In the genomic region with DNA sequence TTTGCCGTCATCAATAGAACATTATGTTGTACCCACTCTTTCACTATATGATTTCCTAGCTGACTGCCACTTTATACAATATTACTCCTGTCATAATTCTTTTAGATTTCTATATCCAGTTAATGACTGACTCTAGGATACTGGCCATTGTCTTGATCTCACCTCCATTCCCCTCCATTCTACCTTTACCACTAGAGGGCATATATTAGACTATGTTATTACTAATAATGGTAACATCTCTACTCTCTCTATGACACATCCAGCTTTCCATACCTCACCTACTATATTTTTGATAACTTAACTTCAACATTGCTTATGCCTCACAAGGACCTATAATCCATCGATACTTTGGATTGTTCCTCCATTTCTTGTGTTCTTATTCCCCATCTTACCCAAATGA, we compare ENCODE assay signal across 11 cellular contexts. TPM values are rescaled to one million over a fixed set of nuclear protein-coding genes. Genes with fewer than 3 reads are reported as not detected.
DNase-seq lines count a peak whose midpoint lies in the region; ATAC-seq and TF ChIP-seq lines count a peak whose summit lies in the region.
"Had no signal": no experiment of that assay in that cellular context is flagged by ENCODE, and none has a peak within 500 bp of the region (broad histone marks: within the 10 kb centered on the region; RNA-seq: fewer than 3 reads in every experiment).

No MANE protein-coding gene starts in this region.

- H3K79me2 ChIP-seq in HCT116 (ENCODE audit: insufficient read depth, low read length) (no peaks in the 10 kb centered on the region), mesendoderm (ENCODE audit: control insufficient read depth, insufficient read depth, low read length) (no peaks in the 10 kb centered on the region)

- no peak overlapping the region for H2BK5ac ChIP-seq in mesendoderm (ENCODE audit: low read length)

- H2BK15ac ChIP-seq in mesendoderm (replicated peaks; ENCODE audit: low read depth), result no peak overlapping the region

- no peaks in the 10 kb centered on the region for H3K9me2 ChIP-seq in HCT116 (ENCODE audit: insufficient read depth)

- TF ChIP-seq RAD21 in HCT116 (IDR thresholded peaks at IDR 0.05; ENCODE audit: low read depth), result peak; percentile 32; the same call in 1 of the 2 replicates

- H4K8ac ChIP-seq in mesendoderm (ENCODE audit: low read depth, low read length), result no peak overlapping the region

- H3K23ac ChIP-seq in mesendoderm (ENCODE audit: low read length), result no peak overlapping the region

- no peaks in the 10 kb centered on the region for H3K36me3 Mint-ChIP-seq in activated T-helper 17 cell treated with anti-CD3 and anti-CD28 coated beads, Interleukin-2, amount 50 U/mL, for 72 hours (ENCODE audit: low read depth)
- H3K36me3 Mint-ChIP-seq: activated naive CD4-positive, alpha-beta T cell treated with anti-CD3 and anti-CD28 coated beads, Interleukin-2, amount 10 ng/mL, durations not matched to agents 7 days and 5 days had no signal

- no CpG with 5 or more reads among the region's 2 CpGs for WGBS in mesendoderm (ENCODE audit: extremely low coverage, insufficient coverage, low lambda C conversion rate)

- TF ChIP-seq POLR2A in GM18505 (IDR thresholded peaks at IDR 0.05; ENCODE audit: borderline replicate concordance, extremely low read depth, insufficient read depth, insufficient read length), result no peak
- no peak for TF ChIP-seq POLR2A in HCT116 (IDR thresholded peaks at IDR 0.05; ENCODE audit: borderline replicate concordance, extremely low read depth, insufficient read depth, insufficient read length)

- no peaks in the 10 kb centered on the region for H3K79me1 ChIP-seq in mesendoderm (ENCODE audit: low read length)

- H4K5ac ChIP-seq in mesendoderm (ENCODE audit: low read length), result no peak overlapping the region

- CTCF ChIA-PET in HCT116 (lab: Charles Lee), result interaction anchor here (1.4 to 2.3 kb wide), 2 partner anchors 10 to 43 kb away, joined by 4 to 7 read pairs; no protein-coding TSS in a partner anchor

- POLR2A ChIA-PET in HCT116 (lab: Charles Lee), result no interaction called here

- no peak overlapping the region for H3K56ac ChIP-seq in mesendoderm (ENCODE audit: low read length)

- H3K4ac ChIP-seq in mesendoderm (ENCODE audit: low read depth, low read length), result no peak overlapping the region

- H3K4me2 ChIP-seq in HCT116 (ENCODE audit: low read length), result no peak overlapping the region
- H3K4me2 ChIP-seq in mesendoderm (ENCODE audit: low read length), result no peak overlapping the region

- TF ChIP-seq CTCF in HCT116 (IDR thresholded peaks at IDR 0.05 in 2 of 3, conservative IDR thresholded peaks at IDR 0.05 in 1 of 3; ENCODE audit: borderline replicate concordance in 1 of 3, insufficient read depth in 1 of 3, low read depth in 2 of 3, low read length in 2 of 3), result peak in 2 of 3 experiments; percentile 38 to 60; a peak in 3 of 6 replicates

- H2AFZ ChIP-seq in HCT116 (ENCODE audit: low read depth, low read length, poor library complexity, severe bottlenecking), result no peak overlapping the region

- no peak overlapping the region for H3K18ac ChIP-seq in mesendoderm (ENCODE audit: low read length)

- H3K27ac Mint-ChIP-seq in activated T-helper 17 cell treated with anti-CD3 and anti-CD28 coated beads, Interleukin-2, amount 50 U/mL, for 72 hours, result no peak overlapping the region
- H3K27ac Mint-ChIP-seq: activated naive CD4-positive, alpha-beta T cell treated with anti-CD3 and anti-CD28 coated beads, Interleukin-2, amount 10 ng/mL, durations not matched to agents 7 days and 5 days had no signal

- intact Hi-C loops in HCT116 (cut with micrococcal nuclease), result no loop called here

- BruUV-seq in HCT116 (replicated peaks; lab: Mats Ljungman, UMichigan), result no TSS peak

- DNase-seq in HCT116 (ENCODE audit: low read depth, low spot score) (no peak), NAMALWA (ENCODE audit: low spot score) (peak; percentile 8), mesendoderm (peak; percentile 6), RPMI8226 (no peak)
- DNase-seq: activated naive CD4-positive, alpha-beta T cell treated with anti-CD3 and anti-CD28 coated beads, Interleukin-2, amount 10 ng/mL, durations not matched to agents 7 days and 5 days; NCI-H446 treated with DMSO at 0.1 percent for 48 hours had no signal

- no peak overlapping the region for H3K27ac ChIP-seq in HCT116 (ENCODE audit: low read depth, low read length)
- no peak overlapping the region for H3K27ac ChIP-seq in mesendoderm (ENCODE audit: low read depth, low read length)
- H3K27ac ChIP-seq: epithelial cell of prostate had no signal

- RAD21 ChIA-PET in HCT116 (lab: Charles Lee; ENCODE audit: low non-redundant PET in 1 of 2, low total read pairs in 2 of 2, uncharacterized antibody in 2 of 2, unreplicated experiment in 2 of 2), result interaction anchor here in 1 of 2 experiments (0.6 kb wide), 1 partner anchor 194 kb away, joined by 3 read pairs; no protein-coding TSS in a partner anchor

- H3K27me3 ChIP-seq in HCT116 (ENCODE audit: insufficient read depth, low read length), result no peaks in the 10 kb centered on the region
- H3K27me3 ChIP-seq in mesendoderm (ENCODE audit: insufficient read depth, low read length, poor library complexity), result no peaks in the 10 kb centered on the region

- no peak overlapping the region for H2AK5ac ChIP-seq in mesendoderm (ENCODE audit: low read length)

- H3K9ac ChIP-seq in HCT116 (ENCODE audit: low read length) (no peak overlapping the region), mesendoderm (ENCODE audit: low read length) (no peak overlapping the region)

- H3K36me3 ChIP-seq in HCT116 (ENCODE audit: control insufficient read depth in 1 of 2, insufficient read depth in 2 of 2, low read length in 2 of 2) (no peaks in the 10 kb centered on the region), mesendoderm (ENCODE audit: control insufficient read depth, insufficient read depth, low read length) (no peaks in the 10 kb centered on the region)

- H3K4me1 Mint-ChIP-seq in activated T-helper 17 cell treated with anti-CD3 and anti-CD28 coated beads, Interleukin-2, amount 50 U/mL, for 72 hours, result no peaks in the 10 kb centered on the region
- H3K4me1 Mint-ChIP-seq: activated naive CD4-positive, alpha-beta T cell treated with anti-CD3 and anti-CD28 coated beads, Interleukin-2, amount 10 ng/mL, durations not matched to agents 7 days and 5 days had no signal

- H2BK120ac ChIP-seq in mesendoderm (ENCODE audit: low read depth, low read length), result no peak overlapping the region

- ATAC-seq in GM18505 (IDR thresholded peaks at IDR 0.05; ENCODE audit: unreplicated experiment) (peak; percentile 95), HCT116 (peak; percentile 81), GM21528 (IDR thresholded peaks at IDR 0.05; ENCODE audit: low FRiP score, unreplicated experiment) (no peak), GM18873 (IDR thresholded peaks at IDR 0.05; ENCODE audit: low FRiP score, unreplicated experiment) (no peak)
- ATAC-seq in activated T-helper 17 cell treated with anti-CD3 and anti-CD28 coated beads, Interleukin-2, amount 50 U/mL, for 72 hours (replicated peaks), result no peak

- H3K9me3 Mint-ChIP-seq in activated T-helper 17 cell treated with anti-CD3 and anti-CD28 coated beads, Interleukin-2, amount 50 U/mL, for 72 hours, result no peaks in the 10 kb centered on the region
- H3K9me3 Mint-ChIP-seq: activated naive CD4-positive, alpha-beta T cell treated with anti-CD3 and anti-CD28 coated beads, Interleukin-2, amount 10 ng/mL, durations not matched to agents 7 days and 5 days had no signal

- no peak overlapping the region for H3K4me3 Mint-ChIP-seq in activated T-helper 17 cell treated with anti-CD3 and anti-CD28 coated beads, Interleukin-2, amount 50 U/mL, for 72 hours
- H3K4me3 Mint-ChIP-seq: activated naive CD4-positive, alpha-beta T cell treated with anti-CD3 and anti-CD28 coated beads, Interleukin-2, amount 10 ng/mL, durations not matched to agents 7 days and 5 days had no signal

- H3K4me3 ChIP-seq in HCT116 (replicated peaks in 1 of 2; ENCODE audit: low read depth in 1 of 2, low read length in 2 of 2), result no peak overlapping the region
- H3K4me3 ChIP-seq in mesendoderm (ENCODE audit: low read length), result no peak overlapping the region

- no peaks in the 10 kb centered on the region for H3K9me3 ChIP-seq in HCT116 (ENCODE audit: control insufficient read depth in 1 of 2, insufficient read depth in 1 of 2, low read depth in 1 of 2, low read length in 2 of 2)

- no peaks in the 10 kb centered on the region for H4K20me1 ChIP-seq in HCT116 (ENCODE audit: insufficient read depth)

- H3K4me1 ChIP-seq in HCT116 (ENCODE audit: control insufficient read depth in 1 of 2, insufficient read depth in 2 of 2, low read length in 2 of 2), result peaks cover 2 to 16% of the 10 kb centered on the region in 2 experiments; a peak in 2 of 4 replicates
- H3K4me1 ChIP-seq in mesendoderm (ENCODE audit: control insufficient read depth, low read depth, low read length), result no peaks in the 10 kb centered on the region

- H3K27me3 Mint-ChIP-seq in activated T-helper 17 cell treated with anti-CD3 and anti-CD28 coated beads, Interleukin-2, amount 50 U/mL, for 72 hours, result peaks cover 10% of the 10 kb centered on the region
- H3K27me3 Mint-ChIP-seq: activated naive CD4-positive, alpha-beta T cell treated with anti-CD3 and anti-CD28 coated beads, Interleukin-2, amount 10 ng/mL, durations not matched to agents 7 days and 5 days had no signal

TF ChIP-seq in HCT116, 20 proteins besides CTCF, POLR2A, EP300 and RAD21:
- TF ChIP-seq MAX (IDR thresholded peaks at IDR 0.05) (no peak), SIN3A (IDR thresholded peaks at IDR 0.05; ENCODE audit: low read depth) (no peak)
- TF ChIP-seq, protein P1, sequence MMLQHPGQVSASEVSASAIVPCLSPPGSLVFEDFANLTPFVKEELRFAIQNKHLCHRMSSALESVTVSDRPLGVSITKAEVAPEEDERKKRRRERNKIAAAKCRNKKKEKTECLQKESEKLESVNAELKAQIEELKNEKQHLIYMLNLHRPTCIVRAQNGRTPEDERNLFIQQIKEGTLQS (IDR thresholded peaks at IDR 0.05), result no peak

RNA-seq across cellular contexts. Expression of gene POU1F1, which starts 31.4 kb away (rescaled TPM):
- total RNA-seq in HCT116 (2021; ENCODE audit: unreplicated experiment), result not detected
- polyA plus RNA-seq in HCT116 (2012), result not detected in 2 replicates
- not detected for polyA plus RNA-seq in mesendoderm (2013, experiment 1 of 2)
- not detected for polyA plus RNA-seq in mesendoderm (2013, experiment 2 of 2)
- not detected for total RNA-seq in activated T-helper 17 cell treated with anti-CD3 and anti-CD28 coated beads, Interleukin-2, amount 50 U/mL, for 72 hours

Comparison
In these comparisons a context has a peak if more than half of its experiments do, and no peak if none do; other contexts are left out.
1. ATAC-seq: peak in GM18505 (single experiment) and HCT116 (single experiment); none in activated T-helper 17 cell treated with anti-CD3 and anti-CD28 coated beads, Interleukin-2, amount 50 U/mL, for 72 hours (single experiment), GM21528 (single experiment) and GM18873 (single experiment).
2. DNase-seq: peak in NAMALWA (single experiment) and mesendoderm (single experiment); none in HCT116 (single experiment) and RPMI8226 (single experiment).